In genomic region chr1:15137807-15138206, GRCh38 we compare ENCODE assay signal across 35 cellular contexts. TPM values are rescaled to one million over a fixed set of nuclear protein-coding genes. Genes with fewer than 3 reads are reported as not detected.
DNase-seq lines count a peak whose midpoint lies in the region; ATAC-seq, FAIRE-seq and TF ChIP-seq lines count a peak whose summit lies in the region.
"Had no signal": no experiment of that assay in that cellular context is flagged by ENCODE, and none has a peak within 500 bp of the region (broad histone marks: within the 10 kb centered on the region; RNA-seq: fewer than 3 reads in every experiment).

No MANE protein-coding gene starts in this region.

- H3K4me3 Mint-ChIP-seq in CD14-positive monocyte: no peak overlapping the region
- H3K4me3 Mint-ChIP-seq in type B pancreatic cell: no peak overlapping the region
- H3K4me3 Mint-ChIP-seq: activated CD4-positive, alpha-beta memory T cell treated with anti-CD3 and anti-CD28 coated beads, Interleukin-2, amount 10 ng/mL, durations not matched to agents 7 days and 5 days; activated naive CD4-positive, alpha-beta T cell treated with anti-CD3 and anti-CD28 coated beads for 36 hours; activated T-helper 1 cell treated with anti-CD3 and anti-CD28 coated beads, Interleukin-12 subunit alpha, Interleukin-12 subunit beta, Interleukin-2, Interleukin-4 antibody, amounts not matched to agents 30 ng/mL and 10 ng/mL and 1 ng/mL, durations not matched to agents 14 hours and 24 hours and 36 hours; CD8-positive, alpha-beta memory T cell had no signal

- ATAC-seq in GM12878 (peak; percentile 73), HG02623 (IDR thresholded peaks at IDR 0.05; ENCODE audit: unreplicated experiment) (no peak)
- ATAC-seq: A549; gastrocnemius medialis; left colon; stimulated activated naive CD8-positive, alpha-beta T cell treated with anti-CD3 and anti-CD28 coated beads, Interleukin-15, Interleukin-2, amounts not matched to agents 100 U/mL and 50 U/mL, for 24 hours had no signal

- no peaks in the 10 kb centered on the region; the same call in 2 of the 3 replicates for H3K9me3 ChIP-seq in GM12878 (replicated peaks; ENCODE audit: control insufficient read depth, insufficient read depth, low read length)
- H3K9me3 ChIP-seq: A549, gastrocnemius medialis, right atrium auricular region, thoracic aorta had no signal

- no peak for FAIRE-seq in GM12878 (lab: Jason Lieb, UNC)
- FAIRE-seq: A549, GM12891 had no signal

- H2BK5ac ChIP-seq in mesendoderm (ENCODE audit: low read length): peak overlapping the region; percentile 35

- H3K4me1 ChIP-seq in GM12878 (ENCODE audit: control insufficient read depth, insufficient read depth, low read length): no peaks in the 10 kb centered on the region; the same call in 1 of the 2 replicates
- peaks cover 9% of the 10 kb centered on the region for H3K4me1 ChIP-seq in mesendoderm (ENCODE audit: control insufficient read depth, low read depth, low read length)
- H3K4me1 ChIP-seq: A549, gastrocnemius medialis, right atrium auricular region had no signal

- H3K4me1 Mint-ChIP-seq in CD14-positive monocyte (peaks cover 31% of the 10 kb centered on the region), type B pancreatic cell (ENCODE audit: unreplicated experiment) (peaks cover 20% of the 10 kb centered on the region)
- H3K4me1 Mint-ChIP-seq: activated CD4-positive, alpha-beta memory T cell treated with anti-CD3 and anti-CD28 coated beads, Interleukin-2, amount 10 ng/mL, durations not matched to agents 7 days and 5 days; CD8-positive, alpha-beta memory T cell had no signal

- no peak overlapping the region for H2BK15ac ChIP-seq in mesendoderm (replicated peaks; ENCODE audit: low read depth)

- H3K56ac ChIP-seq in mesendoderm (ENCODE audit: low read length): no peak overlapping the region

- peak overlapping the region; percentile 14 for H2AK5ac ChIP-seq in mesendoderm (ENCODE audit: low read length)

- no peak for TF ChIP-seq EP300 in GM12878 (IDR thresholded peaks at IDR 0.05; ENCODE audit: borderline replicate concordance in 1 of 2, control insufficient read depth in 1 of 2, low read depth in 2 of 2, low read length in 2 of 2)

- POLR2A ChIA-PET in GM12878 (lab: Charles Lee): interaction anchor here (1.4 kb wide), 1 partner anchor 109 kb away, joined by 3 read pairs; no protein-coding TSS in a partner anchor

- H3K4me3 ChIP-seq in GM12878 (no peak overlapping the region), mesendoderm (ENCODE audit: low read length) (no peak overlapping the region)
- H3K4me3 ChIP-seq: A549, gastrocnemius medialis, right atrium auricular region, thoracic aorta had no signal

- H2AFZ ChIP-seq in GM12878 (ENCODE audit: control insufficient read depth, low read depth, low read length): peak overlapping the region; percentile 26; the same call in 1 of the 2 replicates

- no peak overlapping the region for H3K4ac ChIP-seq in mesendoderm (ENCODE audit: low read depth, low read length)

- H4K20me1 ChIP-seq in GM12878 (ENCODE audit: control insufficient read depth, insufficient read depth): no peaks in the 10 kb centered on the region

- DNase-seq in CD14-positive monocyte (ENCODE audit: low spot score): peak; percentile 58
- DNase-seq in NCI-H226: peak; percentile 25
- DNase-seq in GM12878 (ENCODE audit: low read depth, low spot score): no peak
- no peak for DNase-seq in mesendoderm
- DNase-seq in NCI-H345 treated with DMSO at 0.1 percent for 48 hours (lab: John Stamatoyannopoulos, UW; ENCODE audit: unreplicated experiment): no peak
- no peak for DNase-seq in NCI-H774 (lab: John Stamatoyannopoulos, UW)
- DNase-seq in type B pancreatic cell (ENCODE audit: extremely low spot score, unreplicated experiment): no peak
- DNase-seq: activated CD4-positive, alpha-beta memory T cell treated with anti-CD3 and anti-CD28 coated beads, Interleukin-2, amount 10 ng/mL, durations not matched to agents 7 days and 5 days; activated CD4-positive, alpha-beta T cell treated with anti-CD3 and anti-CD28 coated beads for 1 hour; activated CD8-positive, alpha-beta memory T cell treated with anti-CD3 and anti-CD28 coated beads, Interleukin-2, amount 50 U/mL, for 48 hours; activated naive CD4-positive, alpha-beta T cell treated with anti-CD3 and anti-CD28 coated beads for 36 hours; brain microvascular endothelial cell; CD8-positive, alpha-beta memory T cell; cerebellar nuclear complex; DMS 273 treated with DMSO at 0.1 percent for 48 hours; EL; gastrocnemius medialis; GOT3; hippocampal formation; left colon; mammary epithelial cell; NCI-H1436; NCI-H2107; NCI-H446 treated with DMSO at 0.1 percent for 48 hours; NCI-H82; stimulated activated CD4-positive, alpha-beta T cell treated with anti-CD3 and anti-CD28 coated beads, Interleukin-1b, Interleukin-23, amount 100 ng/mL, for 48 hours; stimulated activated naive CD8-positive, alpha-beta T cell treated with anti-CD3 and anti-CD28 coated beads, Interleukin-15, Interleukin-2, amounts not matched to agents 100 U/mL and 50 U/mL, for 24 hours; T-helper 1 cell had no signal

- under 1% methylated on average over 6 of the region's 6 CpGs for WGBS in GM12878 (ENCODE audit: insufficient coverage, insufficient replicate concordance, low lambda C conversion rate, missing lambda C conversion rate)
- WGBS in mesendoderm (ENCODE audit: extremely low coverage, insufficient coverage, low lambda C conversion rate): no CpG with 5 or more reads among the region's 6 CpGs

- H3K27ac ChIP-seq in GM12878 (ENCODE audit: control insufficient read depth, insufficient read depth) (no peak overlapping the region), mesendoderm (ENCODE audit: low read depth, low read length) (no peak overlapping the region)
- H3K27ac ChIP-seq: A549, brain microvascular endothelial cell, gastrocnemius medialis, HL-60, right atrium auricular region, thoracic aorta had no signal

- H3K4me2 ChIP-seq in GM12878 (ENCODE audit: control insufficient read depth, insufficient read depth): no peak overlapping the region
- H3K4me2 ChIP-seq in mesendoderm (ENCODE audit: low read length): no peak overlapping the region
- H3K4me2 ChIP-seq: A549 had no signal

- intact Hi-C loops in CD14-positive monocyte (cut with micrococcal nuclease) (no loop called here), GM12878 (cut with micrococcal nuclease; ENCODE audit: unreplicated experiment) (no loop called here)

- H3K9ac ChIP-seq in GM12878 (ENCODE audit: control insufficient read depth, insufficient read depth, low read length) (no peak overlapping the region), mesendoderm (ENCODE audit: low read length) (no peak overlapping the region)

- RAD21 ChIA-PET in GM12878 (lab: Charles Lee; ENCODE audit: unreplicated experiment): interaction anchor here (1.5 to 1.7 kb wide), 2 partner anchors 9 to 16 kb away, joined by 4 to 10 read pairs; partner anchors contain the start of gene TMEM51

- H3K9me3 Mint-ChIP-seq in CD14-positive monocyte (peaks cover 0 to 4% (median 1%) of the 10 kb centered on the region in 7 donors), type B pancreatic cell (peaks cover 4% of the 10 kb centered on the region)
- H3K9me3 Mint-ChIP-seq: activated CD4-positive, alpha-beta memory T cell treated with anti-CD3 and anti-CD28 coated beads, Interleukin-2, amount 10 ng/mL, durations not matched to agents 7 days and 5 days; activated naive CD4-positive, alpha-beta T cell treated with anti-CD3 and anti-CD28 coated beads for 36 hours; activated T-helper 1 cell treated with anti-CD3 and anti-CD28 coated beads, Interleukin-12 subunit alpha, Interleukin-12 subunit beta, Interleukin-2, Interleukin-4 antibody, amounts not matched to agents 30 ng/mL and 10 ng/mL and 1 ng/mL, durations not matched to agents 14 hours and 24 hours and 36 hours had no signal

- BruUV-seq in GM12878 (replicated peaks; lab: Mats Ljungman, UMichigan): no TSS peak

- H4K8ac ChIP-seq in mesendoderm (ENCODE audit: low read depth, low read length): no peak overlapping the region

- H2BK120ac ChIP-seq in mesendoderm (ENCODE audit: low read depth, low read length): no peak overlapping the region

- no peak overlapping the region for H3K18ac ChIP-seq in mesendoderm (ENCODE audit: low read length)

- H3K27me3 Mint-ChIP-seq in CD14-positive monocyte (ENCODE audit: low read depth in 3 of 3): peaks cover 10 to 27% (median 12%) of the 10 kb centered on the region in 3 donors
- H3K27me3 Mint-ChIP-seq in type B pancreatic cell: peaks cover 3% of the 10 kb centered on the region

- no peak overlapping the region for H3K23ac ChIP-seq in mesendoderm (ENCODE audit: low read length)

- SMC1A ChIA-PET in GM12878 (lab: Charles Lee; ENCODE audit: uncharacterized antibody, unreplicated experiment): interaction anchor here (1.4 to 3.0 kb wide), 2 partner anchors 9 to 134 kb away, joined by 4 to 12 read pairs; no protein-coding TSS in a partner anchor

- TF ChIP-seq POLR2A in GM12878 (IDR thresholded peaks at IDR 0.05; ENCODE audit: low read depth, low read length): no peak

- TF ChIP-seq RAD21 in GM12878 (IDR thresholded peaks at IDR 0.05; ENCODE audit: insufficient read depth, low read depth, low read length): no peak

- CTCF ChIA-PET in GM12878 (lab: Yijun Ruan, JAX): interaction anchor here (0.7 to 2.1 kb wide), 6 partner anchors 9 to 582 kb away, joined by 3 to 8 read pairs (median 4); no protein-coding TSS in a partner anchor

- no peaks in the 10 kb centered on the region for H3K79me1 ChIP-seq in mesendoderm (ENCODE audit: low read length)

- H4K5ac ChIP-seq in mesendoderm (ENCODE audit: low read length): no peak overlapping the region

- TF ChIP-seq CTCF in CD14-positive monocyte (IDR thresholded peaks at IDR 0.05) (no peak), GM12878 (IDR thresholded peaks at IDR 0.05 in 2 of 3, conservative IDR thresholded peaks at IDR 0.05 in 1 of 3; ENCODE audit: control insufficient read depth in 2 of 3, extremely low read depth in 1 of 3, insufficient read depth in 1 of 3, low read depth in 3 of 3, low read length in 3 of 3) (no peak), type B pancreatic cell (conservative IDR thresholded peaks at IDR 0.05) (no peak)

- H3K36me3 ChIP-seq in GM12878 (ENCODE audit: control insufficient read depth in 2 of 2, insufficient read depth in 2 of 2, low read length in 1 of 2) (no peaks in the 10 kb centered on the region), mesendoderm (ENCODE audit: control insufficient read depth, insufficient read depth, low read length) (no peaks in the 10 kb centered on the region)
- H3K36me3 ChIP-seq: brain microvascular endothelial cell, gastrocnemius medialis, right atrium auricular region, thoracic aorta had no signal

- in situ Hi-C loops in GM12878 (cut with MboI): no loop called here

- H3K27me3 ChIP-seq in GM12878 (replicated peaks in 1 of 2; ENCODE audit: control insufficient read depth in 2 of 2, insufficient read depth in 2 of 2, low read length in 1 of 2) (no peaks in the 10 kb centered on the region; a peak in 1 of 4 replicates), mesendoderm (ENCODE audit: insufficient read depth, low read length, poor library complexity) (no peaks in the 10 kb centered on the region)
- H3K27me3 ChIP-seq: brain microvascular endothelial cell, gastrocnemius medialis, right atrium auricular region had no signal

- H3K27ac Mint-ChIP-seq in CD14-positive monocyte (peak overlapping the region; percentile 2 to 80 (median 71)), type B pancreatic cell (no peak overlapping the region)
- H3K27ac Mint-ChIP-seq: activated CD4-positive, alpha-beta memory T cell treated with anti-CD3 and anti-CD28 coated beads, Interleukin-2, amount 10 ng/mL, durations not matched to agents 7 days and 5 days; activated naive CD4-positive, alpha-beta T cell treated with anti-CD3 and anti-CD28 coated beads for 36 hours; activated T-helper 1 cell treated with anti-CD3 and anti-CD28 coated beads, Interleukin-12 subunit alpha, Interleukin-12 subunit beta, Interleukin-2, Interleukin-4 antibody, amounts not matched to agents 30 ng/mL and 10 ng/mL and 1 ng/mL, durations not matched to agents 14 hours and 24 hours and 36 hours; CD8-positive, alpha-beta memory T cell had no signal

- H3K79me2 ChIP-seq in GM12878 (ENCODE audit: control insufficient read depth, insufficient read depth, low read length) (no peaks in the 10 kb centered on the region), mesendoderm (ENCODE audit: control insufficient read depth, insufficient read depth, low read length) (no peaks in the 10 kb centered on the region)

- no peaks in the 10 kb centered on the region for H3K36me3 Mint-ChIP-seq in CD14-positive monocyte
- H3K36me3 Mint-ChIP-seq in type B pancreatic cell: peaks cover 3% of the 10 kb centered on the region

RNA-seq across cellular contexts. Expression of gene TMEM51, which starts 15.7 kb away (rescaled TPM):
- polyA plus RNA-seq in CD14-positive monocyte (1 to 10 TPM; 2.1 to 2.5 TPM), GM12878 (2011; rRNA removed) (2.1 and 3.2 TPM in 2 replicates), GM12878 (2014; fragmentation: Illumina TruSeq; extraction: Trizol) (1.7 and 3.2 TPM in 2 replicates), GM12878 (2014; fragmentation: Nextera tagmentation; extraction: Ambion mirVana) (under 1 TPM; 0.55 to 0.93 TPM), GM12878 (2014; rRNA removed) (3.9 and 4.8 TPM in 2 replicates), GM12878 (2016; fragmentation: Nextera tagmentation; extraction: Ambion mirVana) (1 to 10 TPM; 2.2 to 3.6 TPM)
- 5.5 and 5.8 TPM in 2 replicates for total RNA-seq in GM12878 (2013; cell fraction: nucleolus; rRNA removed)
- total RNA-seq in GM12878 (2014; rRNA removed) (3.0 and 3.2 TPM in 2 replicates), GM12878 (2014; rRNA removed; fragmentation: Illumina TruSeq; extraction: Trizol) (1.7 and 2.0 TPM in 2 replicates), GM12878 (2021) (4.2 TPM in 2 replicates), type B pancreatic cell (ENCODE audit: low replicate concordance) (12.5 and 28.8 TPM in 2 replicates)
- polyA plus RNA-seq in GM12878 (2011; ENCODE audit: low read depth): 1.9 TPM
- 3.2 TPM in 2 replicates for polyA plus RNA-seq in GM12878 (2011; cell fraction: cytosol; rRNA removed)
- polyA plus RNA-seq in GM12878 (2011; cell fraction: nucleus; rRNA removed): 2.3 and 2.7 TPM in 2 replicates
- polyA plus RNA-seq in GM12878 (2012): 2.9 and 4.9 TPM in 2 replicates
- 1.5 and 2.5 TPM in 2 replicates for polyA minus RNA-seq in GM12878 (2011; rRNA and poly(A)+ RNA removed)
- 0.67 and 0.94 TPM in 2 replicates for polyA minus RNA-seq in GM12878 (2011; cell fraction: cytosol; rRNA and poly(A)+ RNA removed)
- polyA minus RNA-seq in GM12878 (2011; cell fraction: nucleus; rRNA and poly(A)+ RNA removed): 0.67 and 1.1 TPM in 2 replicates
- 3.1 TPM for polyA plus RNA-seq in mesendoderm (2013, experiment 1 of 2)
- polyA plus RNA-seq in mesendoderm (2013, experiment 2 of 2): 3.1 TPM
- total RNA-seq: activated CD4-positive, alpha-beta memory T cell treated with anti-CD3 and anti-CD28 coated beads, Interleukin-2, amount 10 ng/mL, durations not matched to agents 7 days and 5 days had no signal
- polyA plus RNA-seq: CD8-positive, alpha-beta memory T cell had no signal

Comparison
In these comparisons a context has a peak if more than half of its experiments do, and no peak if none do; other contexts are left out.
1. DNase-seq: peak in CD14-positive monocyte (single experiment) and NCI-H226 (single experiment); none in GM12878 (single experiment), mesendoderm (single experiment), NCI-H345 treated with DMSO at 0.1 percent for 48 hours (single experiment), NCI-H774 (single experiment) and type B pancreatic cell (single experiment).